Comparison of ENCODE assay signal across 17 cellular contexts in the genomic region with DNA sequence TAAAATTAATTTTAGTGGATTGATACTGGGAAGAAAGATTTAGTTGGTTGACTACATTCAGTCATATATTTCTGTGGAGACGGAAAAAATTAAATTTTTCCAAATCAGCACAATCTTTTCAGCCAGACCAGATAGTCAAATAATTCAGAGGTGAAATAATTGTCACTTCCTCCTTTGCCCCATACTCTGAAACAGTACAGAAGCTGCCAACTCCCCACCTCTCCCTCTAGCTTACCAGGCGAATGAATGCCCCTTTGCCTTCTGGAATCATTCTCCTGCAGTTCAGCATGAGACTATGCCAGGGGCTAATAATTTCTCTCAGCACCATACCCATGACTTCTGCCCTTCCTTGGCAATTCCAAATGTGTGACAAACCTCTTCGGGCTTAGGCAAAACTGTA. TPM values are rescaled to one million over a fixed set of nuclear protein-coding genes. Genes with fewer than 3 reads are reported as not detected.
"Had no signal": no experiment of that assay in that cellular context is flagged by ENCODE, and none has a peak within 500 bp of the region (broad histone marks: within the 10 kb centered on the region; RNA-seq: fewer than 3 reads in every experiment).

No MANE protein-coding gene starts in this region.

- H3K36me3 ChIP-seq: adrenal gland, gastrocnemius medialis, neural progenitor cell, pancreas had no signal

- DNase-seq: activated CD4-positive, alpha-beta T cell treated with anti-CD3 and anti-CD28 coated beads, Interleukin-2, amount 10 ng/mL, durations not matched to agents 7 days and 5 days; activated naive CD4-positive, alpha-beta T cell treated with anti-CD3 and anti-CD28 coated beads, Interleukin-2, amount 50 U/mL, for 16 hours; activated T-cell treated with anti-CD3 and anti-CD28 coated beads for 4 hours; adrenal gland; erythroblast; gastrocnemius medialis; left colon; midbrain; pancreas; stimulated activated naive CD4-positive, alpha-beta T cell; substantia nigra; trophoblast cell had no signal

- ATAC-seq: gastrocnemius medialis, left colon, pancreas had no signal

- H3K4me2 ChIP-seq: neural progenitor cell had no signal

- H3K27ac ChIP-seq: adrenal gland, gastrocnemius medialis, neural progenitor cell, pancreas had no signal

- H2AFZ ChIP-seq: neural progenitor cell had no signal

- H3K9me3 ChIP-seq: adrenal gland, gastrocnemius medialis, pancreas had no signal

- FAIRE-seq: colon, islet of Langerhans, pancreas had no signal

- H3K4me3 ChIP-seq: adrenal gland, gastrocnemius medialis, lung, neural progenitor cell, pancreas had no signal

- H3K27me3 ChIP-seq: adrenal gland had no signal

- H3K4me1 ChIP-seq: adrenal gland, pancreas had no signal

- H3K9ac ChIP-seq: neural progenitor cell had no signal

RNA-seq across cellular contexts. Expression of a gene that starts 43.5 kb away (rescaled TPM):
- total RNA-seq: activated CD8-positive, alpha-beta memory T cell treated with anti-CD3 and anti-CD28 coated beads for 36 hours had no signal
